ENCODE assay signal across 1 cellular context in the genomic region with DNA sequence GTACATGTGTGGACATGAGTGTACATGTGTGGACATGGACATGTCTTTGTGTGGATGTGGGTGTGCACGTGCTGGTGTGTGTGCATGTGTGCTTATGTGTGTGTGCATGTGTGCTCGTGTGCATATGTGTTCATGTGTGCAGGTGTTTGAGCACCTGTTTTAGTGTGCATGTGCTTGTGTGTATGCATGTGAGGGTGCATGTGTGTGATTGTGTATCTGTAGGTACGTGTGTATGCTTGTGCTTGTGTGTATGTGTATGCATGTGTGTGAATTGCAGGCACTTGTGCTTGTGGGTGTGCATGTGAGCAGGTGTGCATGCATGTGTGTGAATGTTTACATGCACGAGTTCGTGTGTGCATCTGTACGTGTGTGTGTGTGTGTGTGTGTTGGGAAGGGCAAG.
TF ChIP-seq lines count a peak whose summit lies in the region.

No MANE protein-coding gene starts in this region.

TF ChIP-seq in H1, 55 proteins besides CTCF, POLR2A, EP300 and RAD21 (continued from another document):
- TF ChIP-seq, protein P1, sequence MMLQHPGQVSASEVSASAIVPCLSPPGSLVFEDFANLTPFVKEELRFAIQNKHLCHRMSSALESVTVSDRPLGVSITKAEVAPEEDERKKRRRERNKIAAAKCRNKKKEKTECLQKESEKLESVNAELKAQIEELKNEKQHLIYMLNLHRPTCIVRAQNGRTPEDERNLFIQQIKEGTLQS (IDR thresholded peaks at IDR 0.05; ENCODE audit: insufficient read depth, low read depth, low read length) = no peak
- TF ChIP-seq POLR2AphosphoS5 (IDR thresholded peaks at IDR 0.05; ENCODE audit: low read depth, low read length) (no peak), SIX5 (IDR thresholded peaks at IDR 0.05; ENCODE audit: low read depth, low read length) (no peak), RXRA (IDR thresholded peaks at IDR 0.05; ENCODE audit: insufficient read depth, low read depth, low read length) (no peak), EZH2 (IDR thresholded peaks at IDR 0.05; ENCODE audit: low read depth, low read length, severe bottlenecking) (no peak), POU5F1 (IDR thresholded peaks at IDR 0.05; ENCODE audit: low read depth, low read length) (no peak), CEBPB (IDR thresholded peaks at IDR 0.05; ENCODE audit: low read depth, low read length) (no peak), KDM5A (IDR thresholded peaks at IDR 0.05; ENCODE audit: low read length) (no peak), YY1 (IDR thresholded peaks at IDR 0.05; ENCODE audit: low read depth, low read length) (no peak), JUND (IDR thresholded peaks at IDR 0.05; ENCODE audit: low read length) (no peak)
- TF ChIP-seq, protein P2, sequence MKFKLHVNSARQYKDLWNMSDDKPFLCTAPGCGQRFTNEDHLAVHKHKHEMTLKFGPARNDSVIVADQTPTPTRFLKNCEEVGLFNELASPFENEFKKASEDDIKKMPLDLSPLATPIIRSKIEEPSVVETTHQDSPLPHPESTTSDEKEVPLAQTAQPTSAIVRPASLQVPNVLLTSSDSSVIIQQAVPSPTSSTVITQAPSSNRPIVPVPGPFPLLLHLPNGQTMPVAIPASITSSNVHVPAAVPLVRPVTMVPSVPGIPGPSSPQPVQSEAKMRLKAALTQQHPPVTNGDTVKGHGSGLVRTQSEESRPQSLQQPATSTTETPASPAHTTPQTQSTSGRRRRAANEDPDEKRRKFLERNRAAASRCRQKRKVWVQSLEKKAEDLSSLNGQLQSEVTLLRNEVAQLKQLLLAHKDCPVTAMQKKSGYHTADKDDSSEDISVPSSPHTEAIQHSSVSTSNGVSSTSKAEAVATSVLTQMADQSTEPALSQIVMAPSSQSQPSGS (IDR thresholded peaks at IDR 0.05; ENCODE audit: low read length) = no peak
TF ChIP-seq in H1: peak in this region for 0.
